7 cellular contexts compared by ENCODE assay signal in the genomic region with DNA sequence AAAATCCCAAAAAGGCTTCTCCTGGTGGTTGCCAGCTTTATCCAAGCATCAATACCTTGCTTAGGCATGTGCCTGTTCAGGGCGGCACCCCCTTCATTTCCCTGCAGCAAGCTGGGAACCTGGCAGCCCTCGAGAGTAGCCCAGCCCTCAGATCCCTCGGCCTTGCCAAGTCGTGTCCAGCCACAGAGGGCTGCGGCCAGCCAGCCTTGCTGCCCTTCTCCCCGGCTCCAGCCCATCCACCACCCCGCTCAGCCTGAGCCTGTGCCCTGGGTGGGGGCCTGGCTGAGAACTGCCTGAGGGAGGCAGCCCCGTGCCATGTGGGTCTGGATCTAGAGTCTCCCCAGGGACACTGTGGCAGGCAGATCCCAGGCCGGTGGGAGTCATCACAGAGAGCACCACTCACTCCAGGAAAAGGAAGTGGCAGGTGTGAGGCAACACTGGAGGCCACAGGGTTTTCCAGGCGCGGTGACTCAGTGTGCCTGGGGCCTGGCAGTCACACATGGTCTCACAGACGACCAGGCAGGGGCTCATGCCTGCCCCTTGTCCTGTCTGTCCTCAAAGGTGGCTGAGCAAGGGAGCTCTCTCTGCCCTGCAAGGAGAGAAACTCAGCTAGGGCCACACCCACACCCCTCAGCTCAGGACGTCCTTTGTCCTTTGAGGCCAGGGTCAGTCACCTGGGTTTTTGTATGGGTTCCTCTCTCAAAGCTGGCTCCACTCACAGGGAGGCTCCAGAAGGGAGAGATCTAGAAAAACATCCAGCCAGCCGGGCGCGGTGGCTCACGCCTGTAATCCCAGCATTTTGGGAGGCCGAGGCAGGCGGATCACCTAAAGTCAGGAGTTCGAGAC. TPM values are rescaled to one million over a fixed set of nuclear protein-coding genes. Genes with fewer than 3 reads are reported as not detected.
DNase-seq lines count a peak whose midpoint lies in the region; ATAC-seq, FAIRE-seq and TF ChIP-seq lines count a peak whose summit lies in the region.

No MANE protein-coding gene starts in this region.

- no peak overlapping the region for H3K4me3 ChIP-seq in HL-60 (replicated peaks; ENCODE audit: insufficient read depth, low read length)

- H3K9me3 Mint-ChIP-seq in T-cell, result no peaks in the 10 kb centered on the region
- H3K9me3 Mint-ChIP-seq in dendritic cell treated with granulocyte-macrophage colony-stimulating factor and Interleukin-4, amounts not matched to agents 40 ng/mL and 50 ng/mL, for 4 days, result no peaks in the 10 kb centered on the region

- FAIRE-seq in urothelium cell line (lab: Jason Lieb, UNC), result peak; percentile 72

- CTCF ChIA-PET in T-cell (lab: Charles Lee), result interaction anchor here in 1 of 2 donors (0.6 kb wide), 1 partner anchor 172 kb away, joined by 7 read pairs; no protein-coding TSS in a partner anchor

- H3K36me3 Mint-ChIP-seq in T-cell, result peaks cover 32% of the 10 kb centered on the region
- H3K36me3 Mint-ChIP-seq in dendritic cell treated with granulocyte-macrophage colony-stimulating factor and Interleukin-4, amounts not matched to agents 40 ng/mL and 50 ng/mL, for 4 days (ENCODE audit: low read depth), result peaks cover 58% of the 10 kb centered on the region

- H3K27ac Mint-ChIP-seq in T-cell, result peak overlapping the region; percentile 95 to 97
- peak overlapping the region; percentile 87 for H3K27ac Mint-ChIP-seq in dendritic cell treated with granulocyte-macrophage colony-stimulating factor and Interleukin-4, amounts not matched to agents 40 ng/mL and 50 ng/mL, for 4 days

- intact Hi-C loops in dendritic cell treated with granulocyte-macrophage colony-stimulating factor and Interleukin-4, amounts not matched to agents 40 ng/mL and 50 ng/mL, for 4 days (cut with micrococcal nuclease), result no loop called here

- H3K27me3 ChIP-seq in HL-60 (ENCODE audit: insufficient read depth, poor library complexity, severe bottlenecking), result no peaks in the 10 kb centered on the region

- H3K27me3 Mint-ChIP-seq in T-cell, result no peaks in the 10 kb centered on the region
- peaks cover 15% of the 10 kb centered on the region for H3K27me3 Mint-ChIP-seq in dendritic cell treated with granulocyte-macrophage colony-stimulating factor and Interleukin-4, amounts not matched to agents 40 ng/mL and 50 ng/mL, for 4 days

- POLR2A ChIA-PET in T-cell (lab: Charles Lee), result interaction anchor here in 1 of 2 donors (0.5 to 1.6 kb wide), 4 partner anchors 12 to 251 kb away, joined by 3 to 5 read pairs (median 4); no protein-coding TSS in a partner anchor

- peak overlapping the region; percentile 94 for H3K27ac ChIP-seq in HL-60 (replicated peaks)

- H3K4me3 Mint-ChIP-seq in T-cell, result peak overlapping the region in 2 of 3 donors; percentile 41 to 83
- H3K4me3 Mint-ChIP-seq in dendritic cell treated with granulocyte-macrophage colony-stimulating factor and Interleukin-4, amounts not matched to agents 40 ng/mL and 50 ng/mL, for 4 days, result no peak overlapping the region

- peaks cover 86 to 95% (median 92%) of the 10 kb centered on the region in 3 donors for H3K4me1 Mint-ChIP-seq in T-cell
- H3K4me1 Mint-ChIP-seq in dendritic cell treated with granulocyte-macrophage colony-stimulating factor and Interleukin-4, amounts not matched to agents 40 ng/mL and 50 ng/mL, for 4 days (ENCODE audit: low read depth), result peaks cover 88% of the 10 kb centered on the region

- DNase-seq in HL-60 (ENCODE audit: low read depth in 1 of 2, low spot score in 1 of 2) (peak; percentile 96 to 97), T-cell (peak in 1 of 34 experiments; percentile 38), midbrain (lab: John Stamatoyannopoulos, UW) (peak; percentile 50), urothelium cell line (ENCODE audit: low spot score) (peak; percentile 85), OCI-M1 (lab: John Stamatoyannopoulos, UW) (no peak)

- no peak for TF ChIP-seq CTCF in HL-60 (IDR thresholded peaks at IDR 0.05; ENCODE audit: insufficient read depth, low read length)

- ATAC-seq in T-cell (replicated peaks in 1 of 4), result no peak
- no peak for ATAC-seq in HG03460 (IDR thresholded peaks at IDR 0.05; ENCODE audit: unreplicated experiment)

RNA-seq across cellular contexts. Expression of a gene that starts 12.2 kb away (rescaled TPM):
- 10 to 100 TPM in 1 of 5 donors, 1 to 10 TPM in 4; 7.4 to 10.5 (median 9.1) TPM for total RNA-seq in T-cell

RNA-seq across cellular contexts. Expression of a gene that starts 21.8 kb away (rescaled TPM):
- 100 to 1,000 TPM; 126 to 286 (median 269) TPM for total RNA-seq in T-cell

RNA-seq across cellular contexts. Expression of a gene that starts 46.3 kb away (rescaled TPM):
- 10 to 100 TPM; 31.7 to 62.0 (median 49.6) TPM for total RNA-seq in T-cell

RNA-seq across cellular contexts. Expression of a gene that starts 53.6 kb away (rescaled TPM):
- total RNA-seq in T-cell, result 100 to 1,000 TPM in 3 of 5 donors, 10 to 100 TPM in 2; 80.9 to 131 (median 102) TPM
